ENCODE assay signal across 16 cellular contexts in the genomic region with DNA sequence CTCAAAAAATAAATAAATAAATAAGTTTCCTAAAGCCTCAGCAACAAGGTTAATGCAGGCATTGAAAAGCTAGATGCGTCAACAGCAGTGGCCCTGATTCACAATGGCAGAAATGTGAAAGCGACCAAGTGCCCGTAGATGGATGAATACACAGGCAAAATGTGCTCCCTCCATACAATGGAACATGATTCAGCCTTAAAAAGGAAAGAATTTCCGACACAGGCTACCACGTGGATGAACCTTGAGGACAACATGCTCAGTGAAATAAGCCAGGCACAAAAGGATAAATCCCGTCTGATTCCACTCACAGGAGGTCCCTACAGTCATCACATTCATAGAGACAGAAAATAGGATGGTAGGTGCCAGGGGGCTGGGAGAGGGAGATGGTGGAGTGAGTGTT.
"Had no signal": no experiment of that assay in that cellular context is flagged by ENCODE, and none has a peak within 500 bp of the region (broad histone marks: within the 10 kb centered on the region; RNA-seq: fewer than 3 reads in every experiment).

No MANE protein-coding gene starts in this region.

- H3K27ac ChIP-seq: breast epithelium, esophagus squamous epithelium, parathyroid adenoma, suprapubic skin, upper lobe of left lung had no signal

- ATAC-seq: activated CD8-positive, alpha-beta memory T cell treated with anti-CD3 and anti-CD28 coated beads, Interleukin-2, amount 10 ng/mL, durations not matched to agents 7 days and 5 days; naive thymus-derived CD8-positive, alpha-beta T cell; stimulated activated naive CD8-positive, alpha-beta T cell treated with anti-CD3 and anti-CD28 coated beads, Interleukin-15, Interleukin-2, amounts not matched to agents 100 U/mL and 50 U/mL, for 24 hours had no signal

- H3K36me3 ChIP-seq: breast epithelium had no signal

- DNase-seq: activated B cell treated with CpG ODN at 0.5 μM for 24 hours; activated CD4-positive, alpha-beta memory T cell treated with anti-CD3 and anti-CD28 coated beads for 36 hours; activated CD4-positive, alpha-beta T cell treated with anti-CD3 and anti-CD28 coated beads for 4 hours; activated CD8-positive, alpha-beta memory T cell treated with anti-CD3 and anti-CD28 coated beads, Interleukin-2, amount 10 ng/mL, durations not matched to agents 7 days and 5 days; aorta; cerebellar nuclear complex; effector CD8-positive, alpha-beta T cell; esophagus squamous epithelium; mesendoderm; naive thymus-derived CD8-positive, alpha-beta T cell; stimulated activated naive CD8-positive, alpha-beta T cell treated with anti-CD3 and anti-CD28 coated beads, Interleukin-15, Interleukin-2, amounts not matched to agents 100 U/mL and 50 U/mL, for 24 hours; upper lobe of left lung had no signal

- H3K9ac ChIP-seq: parathyroid adenoma had no signal

- H3K4me3 ChIP-seq: breast epithelium, esophagus squamous epithelium, right atrium auricular region, suprapubic skin, upper lobe of left lung had no signal

- H3K4me1 ChIP-seq: parathyroid adenoma had no signal

- H3K27me3 ChIP-seq: breast epithelium, esophagus squamous epithelium, right atrium auricular region, suprapubic skin, upper lobe of left lung had no signal

- H3K9me3 ChIP-seq: breast epithelium, esophagus squamous epithelium, right atrium auricular region, suprapubic skin, upper lobe of left lung had no signal
